ENCODE assay signal across 11 cellular contexts in the genomic region with DNA sequence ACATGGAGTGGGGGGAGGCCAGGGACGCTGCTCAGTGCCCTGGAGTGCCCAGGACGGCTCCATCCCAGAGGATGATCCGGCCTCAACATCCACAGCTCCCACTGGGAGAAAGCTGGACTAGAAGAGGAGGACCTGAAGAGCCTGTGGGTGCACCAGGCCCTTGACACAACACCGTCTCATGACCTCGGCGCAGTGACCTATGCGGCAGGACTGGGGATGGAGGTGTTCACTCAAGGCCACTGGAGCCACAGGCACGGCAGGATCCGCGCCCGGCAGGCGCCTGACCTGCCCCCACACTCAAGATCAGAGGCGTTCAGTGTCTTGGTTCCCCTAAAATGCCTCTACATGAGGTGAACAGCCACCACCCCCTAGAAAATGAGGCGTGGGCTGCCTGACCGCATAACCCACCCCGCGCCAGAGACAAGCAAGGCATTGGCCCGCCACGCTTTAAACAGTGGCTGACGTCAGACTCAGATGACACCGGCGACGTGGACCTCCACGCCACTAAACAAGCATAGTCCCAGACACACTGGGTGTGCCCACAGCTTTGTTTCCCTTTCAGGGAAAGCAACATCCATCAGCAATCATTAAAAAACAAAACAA. TPM values are rescaled to one million over a fixed set of nuclear protein-coding genes. Genes with fewer than 3 reads are reported as not detected.
DNase-seq lines count a peak whose midpoint lies in the region; ATAC-seq and TF ChIP-seq lines count a peak whose summit lies in the region.
"Had no signal": no experiment of that assay in that cellular context is flagged by ENCODE, and none has a peak within 500 bp of the region (broad histone marks: within the 10 kb centered on the region; RNA-seq: fewer than 3 reads in every experiment).

No MANE protein-coding gene starts in this region.

- peaks cover 26% of the 10 kb centered on the region for H3K4me1 Mint-ChIP-seq in activated CD8-positive, alpha-beta memory T cell treated with anti-CD3 and anti-CD28 coated beads, Interleukin-2, amount 10 ng/mL, durations not matched to agents 7 days and 5 days
- peaks cover 15% of the 10 kb centered on the region for H3K4me1 Mint-ChIP-seq in chondrocyte (ENCODE audit: low read depth)

- H3K4me3 Mint-ChIP-seq in activated CD8-positive, alpha-beta memory T cell treated with anti-CD3 and anti-CD28 coated beads, Interleukin-2, amount 10 ng/mL, durations not matched to agents 7 days and 5 days, result peak overlapping the region; percentile 69
- H3K4me3 Mint-ChIP-seq in chondrocyte (ENCODE audit: unreplicated experiment), result no peak overlapping the region

- ATAC-seq in activated CD8-positive, alpha-beta memory T cell treated with anti-CD3 and anti-CD28 coated beads, Interleukin-2, amount 10 ng/mL, durations not matched to agents 7 days and 5 days, result no peak
- no peak for ATAC-seq in GM18498 (IDR thresholded peaks at IDR 0.05; ENCODE audit: unreplicated experiment)

- DNase-seq in activated CD8-positive, alpha-beta memory T cell treated with anti-CD3 and anti-CD28 coated beads, Interleukin-2, amount 10 ng/mL, durations not matched to agents 7 days and 5 days, result no peak
- no peak for DNase-seq in activated CD8-positive, alpha-beta memory T cell treated with anti-CD3 and anti-CD28 coated beads, Interleukin-2, amount 50 U/mL, for 48 hours
- DNase-seq in chondrocyte (ENCODE audit: low spot score) (no peak), mucosa of gallbladder (ENCODE audit: low spot score) (peak; percentile 35), cerebellar cortex (ENCODE audit: low spot score) (no peak), NCI-H345 (lab: John Stamatoyannopoulos, UW) (no peak)
- DNase-seq: NCI-H2029, retina had no signal

- peaks cover 12% of the 10 kb centered on the region for H3K36me3 Mint-ChIP-seq in activated CD8-positive, alpha-beta memory T cell treated with anti-CD3 and anti-CD28 coated beads, Interleukin-2, amount 10 ng/mL, durations not matched to agents 7 days and 5 days
- H3K36me3 Mint-ChIP-seq in chondrocyte (ENCODE audit: low read depth), result peaks cover 1% of the 10 kb centered on the region

- no peaks in the 10 kb centered on the region for H3K27me3 Mint-ChIP-seq in activated CD8-positive, alpha-beta memory T cell treated with anti-CD3 and anti-CD28 coated beads, Interleukin-2, amount 10 ng/mL, durations not matched to agents 7 days and 5 days
- H3K27me3 Mint-ChIP-seq in chondrocyte (ENCODE audit: low read depth), result no peaks in the 10 kb centered on the region

- TF ChIP-seq CTCF in chondrocyte (IDR thresholded peaks at IDR 0.05), result no peak

- H3K27ac Mint-ChIP-seq in activated CD8-positive, alpha-beta memory T cell treated with anti-CD3 and anti-CD28 coated beads, Interleukin-2, amount 10 ng/mL, durations not matched to agents 7 days and 5 days, result peak overlapping the region; percentile 85
- H3K27ac Mint-ChIP-seq in chondrocyte (ENCODE audit: unreplicated experiment), result peak overlapping the region; percentile 52

- no peaks in the 10 kb centered on the region for H3K9me3 Mint-ChIP-seq in activated CD8-positive, alpha-beta memory T cell treated with anti-CD3 and anti-CD28 coated beads, Interleukin-2, amount 10 ng/mL, durations not matched to agents 7 days and 5 days (ENCODE audit: low read depth)
- H3K9me3 Mint-ChIP-seq in chondrocyte (ENCODE audit: low read depth), result no peaks in the 10 kb centered on the region

- CTCF ChIA-PET in activated CD8-positive, alpha-beta memory T cell treated with anti-CD3 and anti-CD28 coated beads, Interleukin-2, amount 10 ng/mL, durations not matched to agents 7 days and 5 days (lab: Charles Lee), result interaction anchor here (1.3 kb wide), 1 partner anchor 127 kb away, joined by 7 read pairs; no protein-coding TSS in a partner anchor

- peak overlapping the region; percentile 36 for H3K27ac ChIP-seq in temporal lobe (ENCODE audit: low read depth, low read length)
- H3K27ac ChIP-seq: SJSA1 had no signal

RNA-seq across cellular contexts. Expression of gene SGTA, which starts 8.0 kb away (rescaled TPM):
- total RNA-seq in activated CD8-positive, alpha-beta memory T cell treated with anti-CD3 and anti-CD28 coated beads, Interleukin-2, amount 10 ng/mL, durations not matched to agents 7 days and 5 days, result 10 to 100 TPM; 49.3 to 58.6 TPM
- total RNA-seq in chondrocyte (36.6 to 42.2 TPM (median 37.7 TPM) in 3 replicates), mucosa of gallbladder (54.0 TPM), temporal lobe (30.2 TPM)

RNA-seq across cellular contexts. Expression of gene THOP1, which starts 10.2 kb away (rescaled TPM):
- total RNA-seq in activated CD8-positive, alpha-beta memory T cell treated with anti-CD3 and anti-CD28 coated beads, Interleukin-2, amount 10 ng/mL, durations not matched to agents 7 days and 5 days, result 100 to 1,000 TPM; 138 to 139 TPM
- total RNA-seq in chondrocyte (46.9 to 78.0 TPM (median 48.4 TPM) in 3 replicates), mucosa of gallbladder (44.5 TPM), temporal lobe (31.5 TPM)

RNA-seq across cellular contexts. Expression of gene SLC39A3, which starts 35.2 kb away (rescaled TPM):
- 10 to 100 TPM; 36.9 to 41.3 TPM for total RNA-seq in activated CD8-positive, alpha-beta memory T cell treated with anti-CD3 and anti-CD28 coated beads, Interleukin-2, amount 10 ng/mL, durations not matched to agents 7 days and 5 days
- 28.2 to 34.0 TPM (median 32.7 TPM) in 3 replicates for total RNA-seq in chondrocyte
- total RNA-seq in mucosa of gallbladder, result 33.8 TPM
- 15.0 TPM for total RNA-seq in temporal lobe

RNA-seq across cellular contexts. Expression of gene ZNF554, which starts 44.6 kb away (rescaled TPM):
- total RNA-seq in activated CD8-positive, alpha-beta memory T cell treated with anti-CD3 and anti-CD28 coated beads, Interleukin-2, amount 10 ng/mL, durations not matched to agents 7 days and 5 days, result 1 to 10 TPM; 1.1 to 1.6 TPM
- total RNA-seq in chondrocyte (4.1 to 4.5 TPM (median 4.4 TPM) in 3 replicates), mucosa of gallbladder (4.6 TPM), temporal lobe (13.0 TPM)

RNA-seq across cellular contexts. Expression of gene DIRAS1, which starts 53.9 kb away (rescaled TPM):
- not detected for total RNA-seq in activated CD8-positive, alpha-beta memory T cell treated with anti-CD3 and anti-CD28 coated beads, Interleukin-2, amount 10 ng/mL, durations not matched to agents 7 days and 5 days
- total RNA-seq in chondrocyte (14.1 to 20.9 TPM (median 20.2 TPM) in 3 replicates), mucosa of gallbladder (0.75 TPM), temporal lobe (21.4 TPM)
- total RNA-seq: SJSA1 had no signal
